ENCODE assay signal across 9 cellular contexts in genomic region chr19:10748924-10749434, GRCh38. TPM values are rescaled to one million over a fixed set of nuclear protein-coding genes. Genes with fewer than 3 reads are reported as not detected.
DNase-seq lines count a peak whose midpoint lies in the region; ATAC-seq and TF ChIP-seq lines count a peak whose summit lies in the region.
"Had no signal": no experiment of that assay in that cellular context is flagged by ENCODE, and none has a peak within 500 bp of the region (broad histone marks: within the 10 kb centered on the region; RNA-seq: fewer than 3 reads in every experiment).

No MANE protein-coding gene starts in this region.

- no peak overlapping the region for H3K4me3 Mint-ChIP-seq in endodermal cell
- no peak overlapping the region for H3K4me3 Mint-ChIP-seq in natural killer cell treated with Interleukin-12 subunit alpha and Interleukin-12 subunit beta and Interleukin-15 and Interleukin-18, amount 100 ng/mL, for 72 hours
- H3K4me3 Mint-ChIP-seq: neural crest cell had no signal

- H3K9me3 ChIP-seq in Panc1 (ENCODE audit: control insufficient read depth, insufficient read depth, low read depth, low read length): no peaks in the 10 kb centered on the region
- H3K9me3 ChIP-seq in endodermal cell (ENCODE audit: control insufficient read depth, low read length): no peaks in the 10 kb centered on the region

- ATAC-seq in Panc1: peak; percentile 85
- peak; percentile 15 to 25 for ATAC-seq in natural killer cell treated with Interleukin-12 subunit alpha and Interleukin-12 subunit beta and Interleukin-15 and Interleukin-18, amount 100 ng/mL, for 72 hours

- H3K4me1 ChIP-seq in Panc1 (ENCODE audit: control insufficient read depth, insufficient read depth, low read length): peaks cover 53% of the 10 kb centered on the region
- H3K4me1 ChIP-seq in endodermal cell (ENCODE audit: control insufficient read depth, insufficient read depth, low read length): no peaks in the 10 kb centered on the region

- 90 to 91% methylated on average over 8 to 10 of the region's 10 CpGs for WGBS in endodermal cell (ENCODE audit: insufficient coverage in 1 of 2, insufficient read length in 1 of 2), 2 experiments

- H3K27ac Mint-ChIP-seq in endodermal cell: peak overlapping the region; percentile 87
- peak overlapping the region in 1 of 2 donors; percentile 91 for H3K27ac Mint-ChIP-seq in natural killer cell treated with Interleukin-12 subunit alpha and Interleukin-12 subunit beta and Interleukin-15 and Interleukin-18, amount 100 ng/mL, for 72 hours

- DNase-seq in NCI-H82 (lab: John Stamatoyannopoulos, UW) (peak; percentile 5), NCI-H82 treated with DMSO at 0.1 percent for 48 hours (lab: John Stamatoyannopoulos, UW; ENCODE audit: unreplicated experiment) (no peak), Panc1 (ENCODE audit: low read depth, low spot score) (no peak), endodermal cell (no peak), HEK293T (ENCODE audit: extremely low spot score) (no peak), NOMO-1 treated with DMSO at 0.1 percent for 48 hours (lab: John Stamatoyannopoulos, UW; ENCODE audit: unreplicated experiment) (no peak), NCI-H187 treated with DMSO at 0.1 percent for 48 hours (lab: John Stamatoyannopoulos, UW) (no peak)
- no peak for DNase-seq in natural killer cell treated with Interleukin-12 subunit alpha and Interleukin-12 subunit beta and Interleukin-15 and Interleukin-18, amount 100 ng/mL, for 72 hours (ENCODE audit: low spot score)

- H3K27ac ChIP-seq in Panc1 (ENCODE audit: low read length) (peak overlapping the region; percentile 74), endodermal cell (ENCODE audit: low read depth, low read length) (peak overlapping the region; percentile 22)

- BruUV-seq in Panc1 (replicated peaks; lab: Mats Ljungman, UMichigan): no TSS peak

- CTCF ChIA-PET in Panc1 (lab: Charles Lee): no interaction called here
- CTCF ChIA-PET in HEK293T (lab: Yijun Ruan, JAX): no interaction called here

- H3K4me3 ChIP-seq in Panc1 (ENCODE audit: low read depth in 2 of 2, low read length in 2 of 2): no peak overlapping the region
- no peak overlapping the region for H3K4me3 ChIP-seq in endodermal cell (ENCODE audit: low read length)

- no peaks in the 10 kb centered on the region for H3K9me3 Mint-ChIP-seq in endodermal cell
- H3K9me3 Mint-ChIP-seq in natural killer cell treated with Interleukin-12 subunit alpha and Interleukin-12 subunit beta and Interleukin-15 and Interleukin-18, amount 100 ng/mL, for 72 hours: no peaks in the 10 kb centered on the region
- H3K9me3 Mint-ChIP-seq: neural crest cell had no signal

- no peak for TF ChIP-seq CTCF in Panc1 (IDR thresholded peaks at IDR 0.05)
- TF ChIP-seq CTCF in endodermal cell (conservative IDR thresholded peaks at IDR 0.05): no peak

- in situ Hi-C loops in Panc1 (cut with HindIII; ENCODE audit: low pct_unique_long_range_greater_than_20kb, low sequenced_read_pairs): no loop called here

- POLR2A ChIA-PET in Panc1 (lab: Charles Lee): no interaction called here
- POLR2A ChIA-PET in HEK293T (lab: Yijun Ruan, JAX): no interaction called here

- H3K27me3 ChIP-seq in Panc1 (ENCODE audit: control insufficient read depth, insufficient read depth, low read length) (no peaks in the 10 kb centered on the region), endodermal cell (ENCODE audit: control insufficient read depth, insufficient read depth, low read length, poor library complexity, severe bottlenecking) (no peaks in the 10 kb centered on the region)

- peaks cover 7% of the 10 kb centered on the region for H3K4me1 Mint-ChIP-seq in endodermal cell
- H3K4me1 Mint-ChIP-seq in natural killer cell treated with Interleukin-12 subunit alpha and Interleukin-12 subunit beta and Interleukin-15 and Interleukin-18, amount 100 ng/mL, for 72 hours (ENCODE audit: low read depth in 2 of 2): peaks cover 61% of the 10 kb centered on the region in 2 donors

- no peaks in the 10 kb centered on the region for H3K27me3 Mint-ChIP-seq in endodermal cell (ENCODE audit: insufficient read depth)
- no peaks in the 10 kb centered on the region for H3K27me3 Mint-ChIP-seq in natural killer cell treated with Interleukin-12 subunit alpha and Interleukin-12 subunit beta and Interleukin-15 and Interleukin-18, amount 100 ng/mL, for 72 hours

- H3K36me3 ChIP-seq in Panc1 (ENCODE audit: control insufficient read depth, insufficient read depth, low read length): no peaks in the 10 kb centered on the region
- H3K36me3 ChIP-seq in endodermal cell (ENCODE audit: control insufficient read depth, insufficient read depth, low read length): no peaks in the 10 kb centered on the region

- intact Hi-C loops in Panc1 (cut with micrococcal nuclease; ENCODE audit: unreplicated experiment): no loop called here

- peaks cover 12% of the 10 kb centered on the region for H3K36me3 Mint-ChIP-seq in endodermal cell (ENCODE audit: low read depth)
- no peaks in the 10 kb centered on the region for H3K36me3 Mint-ChIP-seq in natural killer cell treated with Interleukin-12 subunit alpha and Interleukin-12 subunit beta and Interleukin-15 and Interleukin-18, amount 100 ng/mL, for 72 hours

- no peak overlapping the region for H3K9ac ChIP-seq in endodermal cell (ENCODE audit: extremely low read depth, low read length, poor library complexity, severe bottlenecking)

TF ChIP-seq in HEK293T, 16 proteins besides CTCF, POLR2A, EP300 and RAD21:
- no peak for TF ChIP-seq ZNF384 (IDR thresholded peaks at IDR 0.05)
- no peak for TF ChIP-seq ELF4 (IDR thresholded peaks at IDR 0.05)
- TF ChIP-seq FOXM1 (IDR thresholded peaks at IDR 0.05; ENCODE audit: borderline replicate concordance): no peak
- no peak for TF ChIP-seq L3MBTL2 (conservative IDR thresholded peaks at IDR 0.05)
- TF ChIP-seq PKNOX1 (IDR thresholded peaks at IDR 0.05): no peak
- TF ChIP-seq ARNT (IDR thresholded peaks at IDR 0.05): no peak
- TF ChIP-seq TARDBP (IDR thresholded peaks at IDR 0.05): no peak
- no peak for TF ChIP-seq SUZ12 (IDR thresholded peaks at IDR 0.05)
- no peak for TF ChIP-seq LEF1 (IDR thresholded peaks at IDR 0.05; ENCODE audit: borderline replicate concordance)
- no peak for TF ChIP-seq HDGF (IDR thresholded peaks at IDR 0.05; ENCODE audit: borderline replicate concordance)
- no peak for TF ChIP-seq BHLHE40 (IDR thresholded peaks at IDR 0.05; ENCODE audit: borderline replicate concordance)
- no peak for TF ChIP-seq FOXA1 (IDR thresholded peaks at IDR 0.05)
- TF ChIP-seq FOXK2 (IDR thresholded peaks at IDR 0.05): no peak
- no peak for TF ChIP-seq CTBP1 (IDR thresholded peaks at IDR 0.05; ENCODE audit: borderline replicate concordance)
- TF ChIP-seq SP1 (IDR thresholded peaks at IDR 0.05): no peak
- no peak for TF ChIP-seq NFRKB (IDR thresholded peaks at IDR 0.05)

RNA-seq across cellular contexts. Expression of gene DNM2, which starts 31.1 kb away (rescaled TPM):
- total RNA-seq in Panc1 (2021; ENCODE audit: unreplicated experiment): 125 TPM
- polyA plus RNA-seq in Panc1 (2012; ENCODE audit: insufficient read length): 163 TPM
- 100 to 1,000 TPM; 118 to 136 TPM for total RNA-seq in endodermal cell
- 79.4 TPM for polyA plus RNA-seq in endodermal cell (2013, experiment 1 of 2)
- 78.8 TPM for polyA plus RNA-seq in endodermal cell (2013, experiment 2 of 2)
- 100 to 1,000 TPM; 403 to 422 TPM for total RNA-seq in natural killer cell treated with Interleukin-12 subunit alpha and Interleukin-12 subunit beta and Interleukin-15 and Interleukin-18, amount 100 ng/mL, for 72 hours

RNA-seq across cellular contexts. Expression of gene QTRT1, which starts 47.7 kb away (rescaled TPM):
- total RNA-seq in Panc1 (2021; ENCODE audit: unreplicated experiment) (69.9 TPM), endodermal cell (10 to 100 TPM; 36.8 to 40.0 TPM)
- 67.0 TPM for polyA plus RNA-seq in Panc1 (2012; ENCODE audit: insufficient read length)
- polyA plus RNA-seq in endodermal cell (2013, experiment 1 of 2): 30.3 TPM
- 30.3 TPM for polyA plus RNA-seq in endodermal cell (2013, experiment 2 of 2)
- total RNA-seq in natural killer cell treated with Interleukin-12 subunit alpha and Interleukin-12 subunit beta and Interleukin-15 and Interleukin-18, amount 100 ng/mL, for 72 hours: 100 to 1,000 TPM in 1 of 2 donors, 10 to 100 TPM in 1; 32.0 to 110 TPM
